ENCODE assay signal across 2 cellular contexts in genomic region chr3:119072451-119072850, GRCh38. TPM values are rescaled to one million over a fixed set of nuclear protein-coding genes. Genes with fewer than 3 reads are reported as not detected.
"Had no signal": no experiment of that assay in that cellular context is flagged by ENCODE, and none has a peak within 500 bp of the region (broad histone marks: within the 10 kb centered on the region; RNA-seq: fewer than 3 reads in every experiment).

No MANE protein-coding gene starts in this region.

RNA-seq across cellular contexts. Expression of gene IGSF11, which starts 37.8 kb away (rescaled TPM):
- total RNA-seq: right lobe of liver, smooth muscle cell had no signal
- polyA plus RNA-seq: smooth muscle cell had no signal
